16 cellular contexts compared by ENCODE assay signal in genomic region chr5:35185518-35185917, GRCh38. TPM values are rescaled to one million over a fixed set of nuclear protein-coding genes. Genes with fewer than 3 reads are reported as not detected.
"Had no signal": no experiment of that assay in that cellular context is flagged by ENCODE, and none has a peak within 500 bp of the region (broad histone marks: within the 10 kb centered on the region; RNA-seq: fewer than 3 reads in every experiment).

No MANE protein-coding gene starts in this region.

- H3K4me1 Mint-ChIP-seq: activated naive CD8-positive, alpha-beta T cell treated with anti-CD3 and anti-CD28 coated beads, Interleukin-2, amount 50 U/mL, for 24 hours; neural crest cell; T-cell had no signal

- ATAC-seq: activated naive CD8-positive, alpha-beta T cell treated with anti-CD3 and anti-CD28 coated beads, Interleukin-2, amount 50 U/mL, for 24 hours; effector memory CD8-positive, alpha-beta T cell; left cardiac atrium; T-cell had no signal

- H3K4me3 ChIP-seq: cardiac muscle cell, skin epidermis, tibial nerve had no signal

- DNase-seq: activated CD4-positive, alpha-beta T cell treated with anti-CD3 and anti-CD28 coated beads for 48 hours; activated naive CD4-positive, alpha-beta T cell treated with Interleukin-2 at 50 U/mL for 16 hours; activated naive CD8-positive, alpha-beta T cell treated with anti-CD3 and anti-CD28 coated beads, Interleukin-2, amount 50 U/mL, for 24 hours; effector memory CD8-positive, alpha-beta T cell; erythroblast; hippocampal formation; left cardiac atrium; retina; T-cell; T1000; WERI-Rb-1 had no signal

- H3K27me3 ChIP-seq: cardiac muscle cell, tibial nerve had no signal

- H3K27ac Mint-ChIP-seq: activated naive CD8-positive, alpha-beta T cell treated with anti-CD3 and anti-CD28 coated beads, Interleukin-2, amount 50 U/mL, for 24 hours; effector memory CD8-positive, alpha-beta T cell; T-cell had no signal

- H3K9me3 Mint-ChIP-seq: activated naive CD8-positive, alpha-beta T cell treated with anti-CD3 and anti-CD28 coated beads, Interleukin-2, amount 50 U/mL, for 24 hours; effector memory CD8-positive, alpha-beta T cell; neural crest cell; T-cell had no signal

- FAIRE-seq: astrocyte had no signal

- H3K9me3 ChIP-seq: tibial nerve had no signal

- H3K27ac ChIP-seq: cardiac muscle cell, skin epidermis, tibial nerve, WERI-Rb-1 had no signal

- H3K4me1 ChIP-seq: tibial nerve had no signal

- H3K36me3 Mint-ChIP-seq: T-cell had no signal

- H3K4me3 Mint-ChIP-seq: activated naive CD8-positive, alpha-beta T cell treated with anti-CD3 and anti-CD28 coated beads, Interleukin-2, amount 50 U/mL, for 24 hours; effector memory CD8-positive, alpha-beta T cell; neural crest cell; T-cell had no signal

- H3K36me3 ChIP-seq: cardiac muscle cell, tibial nerve, WERI-Rb-1 had no signal

RNA-seq across cellular contexts. Expression of gene PRLR, which starts 44.8 kb away (rescaled TPM):
- polyA plus RNA-seq: cardiac muscle cell had no signal
